Comparison of ENCODE assay signal across 17 cellular contexts in the genomic region with DNA sequence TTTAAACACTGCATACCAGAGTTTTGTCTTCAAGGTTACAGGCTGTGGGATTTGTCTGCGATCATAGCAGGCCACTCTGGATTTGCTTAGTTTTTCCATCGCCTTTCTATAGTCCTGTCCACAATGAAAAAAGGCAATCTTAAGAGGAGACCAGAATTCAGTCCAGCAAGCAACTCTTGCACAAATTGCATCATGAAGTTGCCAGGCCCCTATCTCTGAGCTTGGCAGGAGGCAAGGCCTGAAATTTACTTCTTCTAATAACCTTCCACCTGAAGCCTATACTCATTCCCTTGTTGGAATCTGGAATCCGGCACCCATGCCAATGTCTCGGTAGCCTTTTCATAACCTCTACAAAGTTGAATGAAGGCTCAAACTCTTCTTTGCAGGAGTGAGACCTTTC.
DNase-seq lines count a peak whose midpoint lies in the region; ATAC-seq, FAIRE-seq and TF ChIP-seq lines count a peak whose summit lies in the region.
"Had no signal": no experiment of that assay in that cellular context is flagged by ENCODE, and none has a peak within 500 bp of the region (broad histone marks: within the 10 kb centered on the region; RNA-seq: fewer than 3 reads in every experiment).

No MANE protein-coding gene starts in this region.

- peaks cover 23% of the 10 kb centered on the region for H3K4me1 Mint-ChIP-seq in chondrocyte (ENCODE audit: low read depth)
- H3K4me1 Mint-ChIP-seq: B cell had no signal

- H3K4me1 ChIP-seq in right lobe of liver (peaks cover 0 to 18% (median 5%) of the 10 kb centered on the region in 4 donors), HepG2 (ENCODE audit: insufficient read depth, low read length) (no peaks in the 10 kb centered on the region), psoas muscle (peaks cover 60% of the 10 kb centered on the region), pancreas (peaks cover 5 to 22% (median 18%) of the 10 kb centered on the region in 3 donors)
- H3K4me1 ChIP-seq: HAP-1 had no signal

- H3K9ac ChIP-seq in HepG2 (ENCODE audit: insufficient read depth, low read depth, low read length) = no peak overlapping the region

- no peak for TF ChIP-seq RAD21 in HepG2 (CRISPR knock-in tag; IDR thresholded peaks at IDR 0.05)

- TF ChIP-seq EP300 in HepG2 (IDR thresholded peaks at IDR 0.05; ENCODE audit: low read depth in 2 of 2, low read length in 2 of 2) (no peak), HepG2 (CRISPR knock-in tag; IDR thresholded peaks at IDR 0.05; ENCODE audit: borderline replicate concordance) (no peak)

- in situ Hi-C loops in HepG2 (cut with HindIII; ENCODE audit: extremely low pct_ligation_motif_present, low pct_unique_long_range_greater_than_20kb) = no loop called here

- no peaks in the 10 kb centered on the region for H3K27me3 Mint-ChIP-seq in chondrocyte (ENCODE audit: low read depth)

- H3K27ac Mint-ChIP-seq in chondrocyte (ENCODE audit: unreplicated experiment) = peak overlapping the region; percentile 9
- H3K27ac Mint-ChIP-seq: B cell; CD4-positive, alpha-beta T cell; HFFc6; IgD-negative memory B cell had no signal

- H3K36me3 ChIP-seq in right lobe of liver (no peaks in the 10 kb centered on the region), HepG2 (replicated peaks in 1 of 2; ENCODE audit: control insufficient read depth in 1 of 2, insufficient read depth in 2 of 2, low read length in 2 of 2) (no peaks in the 10 kb centered on the region), psoas muscle (ENCODE audit: insufficient read depth in 1 of 2, low read depth in 1 of 2) (no peaks in the 10 kb centered on the region), pancreas (no peaks in the 10 kb centered on the region)
- H3K36me3 ChIP-seq: HAP-1 had no signal

- H3K9me3 ChIP-seq in right lobe of liver (no peaks in the 10 kb centered on the region), HepG2 (ENCODE audit: low read length) (no peaks in the 10 kb centered on the region), psoas muscle (no peaks in the 10 kb centered on the region), pancreas (no peaks in the 10 kb centered on the region)
- H3K9me3 ChIP-seq: HAP-1 had no signal

- H2AFZ ChIP-seq in HepG2 (ENCODE audit: low read length) = no peak overlapping the region

- no peaks in the 10 kb centered on the region for H3K36me3 Mint-ChIP-seq in chondrocyte (ENCODE audit: low read depth)
- H3K36me3 Mint-ChIP-seq: IgD-negative memory B cell had no signal

- no peaks in the 10 kb centered on the region for H3K9me3 Mint-ChIP-seq in chondrocyte (ENCODE audit: low read depth)
- H3K9me3 Mint-ChIP-seq: CD4-positive, alpha-beta T cell; HFFc6; IgD-negative memory B cell had no signal

- no peaks in the 10 kb centered on the region for H3K79me2 ChIP-seq in HepG2 (ENCODE audit: insufficient read depth, low read length)

- POLR2A ChIA-PET in HepG2 (lab: Yijun Ruan, JAX) = no interaction called here

- H4K20me1 ChIP-seq in HepG2 (ENCODE audit: insufficient read depth, low read length) = no peaks in the 10 kb centered on the region

- no peak for DNase-seq in right lobe of liver
- no peak for DNase-seq in HepG2 (ENCODE audit: low spot score)
- DNase-seq in chondrocyte (ENCODE audit: low spot score) = no peak
- no peak for DNase-seq in psoas muscle
- DNase-seq in pancreas = no peak
- DNase-seq in NCI-H2029 treated with DMSO at 0.1 percent for 48 hours (lab: John Stamatoyannopoulos, UW) = no peak
- DNase-seq: ACHN; Calu3; CD4-positive, alpha-beta T cell; DMS 273 treated with DMSO at 0.1 percent for 48 hours; GOT3; HFFc6 had no signal

- BruUV-seq in HepG2 (replicated peaks; lab: Mats Ljungman, UMichigan) = no TSS peak

- H3K27ac ChIP-seq in right lobe of liver (no peak overlapping the region), HepG2 (ENCODE audit: extremely low read length, insufficient read depth, low read length) (no peak overlapping the region), psoas muscle (peak overlapping the region; percentile 68), pancreas (no peak overlapping the region)

- CTCF ChIA-PET in HepG2 (lab: Yijun Ruan, JAX; ENCODE audit: low intra/inter-chr PET ratio, low total read pairs) = no interaction called here

- H3K27me3 ChIP-seq in right lobe of liver (no peaks in the 10 kb centered on the region), HepG2 (ENCODE audit: control insufficient read depth in 1 of 2, insufficient read depth in 2 of 2, low read length in 2 of 2) (peaks cover 1 to 20% of the 10 kb centered on the region in 2 experiments; a peak in 3 of 5 replicates), psoas muscle (ENCODE audit: insufficient read depth in 3 of 3, low read length in 2 of 3) (no peaks in the 10 kb centered on the region), pancreas (no peaks in the 10 kb centered on the region)

- 51% methylated on average over 3 of the region's 4 CpGs for WGBS in right lobe of liver (ENCODE audit: insufficient coverage, low coverage, low lambda C conversion rate, missing lambda C conversion rate)
- WGBS in HepG2 (ENCODE audit: low lambda C conversion rate) = 50% methylated on average over 4 of the region's 4 CpGs
- 55 to 76% (median 70%) methylated on average over 4 of the region's 4 CpGs for WGBS in psoas muscle, 3 donors
- WGBS in pancreas, 2 donors = 47 to 52% methylated on average over 4 of the region's 4 CpGs

- FAIRE-seq in HepG2 (lab: Jason Lieb, UNC) = no peak
- FAIRE-seq in pancreas (lab: Jason Lieb, UNC) = no peak

- ATAC-seq in right lobe of liver (peak in 3 of 4 donors; percentile 9 to 63 (median 59)), HepG2 (no peak), psoas muscle (no peak), pancreas (no peak), GM21576 (IDR thresholded peaks at IDR 0.05; ENCODE audit: unreplicated experiment) (no peak), HG02610 (IDR thresholded peaks at IDR 0.05; ENCODE audit: unreplicated experiment) (no peak)

- TF ChIP-seq POLR2A in right lobe of liver (IDR thresholded peaks at IDR 0.05) = no peak
- TF ChIP-seq POLR2A in HepG2 (IDR thresholded peaks at IDR 0.05; ENCODE audit: insufficient read depth in 1 of 2, low read depth in 2 of 2, low read length in 2 of 2) = no peak

- H3K4me3 ChIP-seq in right lobe of liver (no peak overlapping the region), HepG2 (replicated peaks in 1 of 3; ENCODE audit: insufficient read depth in 1 of 3, low read depth in 2 of 3, low read length in 3 of 3) (no peak overlapping the region), psoas muscle (no peak overlapping the region), pancreas (no peak overlapping the region)
- H3K4me3 ChIP-seq: HAP-1 had no signal

- TF ChIP-seq CTCF in right lobe of liver (IDR thresholded peaks at IDR 0.05) (no peak), HepG2 (CRISPR knock-in tag; IDR thresholded peaks at IDR 0.05) (no peak), chondrocyte (IDR thresholded peaks at IDR 0.05) (no peak), psoas muscle (IDR thresholded peaks at IDR 0.05) (no peak), pancreas (IDR thresholded peaks at IDR 0.05) (no peak)

- no peak overlapping the region for H3K4me3 Mint-ChIP-seq in chondrocyte (ENCODE audit: unreplicated experiment)
- H3K4me3 Mint-ChIP-seq: B cell; CD4-positive, alpha-beta T cell; HFFc6; IgD-negative memory B cell had no signal

- no peak overlapping the region for H3K4me2 ChIP-seq in HepG2 (ENCODE audit: low read depth, low read length)

- intact Hi-C loops in right lobe of liver (cut with DNase I) (no loop called here), HepG2 (cut with micrococcal nuclease; ENCODE audit: unreplicated experiment) (no loop called here), psoas muscle (cut with DNase I) (loop anchor here in 1 of 2 donors (5.0 kb wide), 1 partner anchor 90 kb away; no protein-coding TSS in a partner anchor), pancreas (cut with DNase I) (no loop called here)

TF ChIP-seq in HepG2, 621 proteins besides CTCF, POLR2A, EP300 and RAD21:
- TF ChIP-seq ARNT2 (CRISPR knock-in tag; IDR thresholded peaks at IDR 0.05; ENCODE audit: low read depth) (no peak), ETS1 (CRISPR knock-in tag; IDR thresholded peaks at IDR 0.05) (no peak)
- TF ChIP-seq, protein P1, sequence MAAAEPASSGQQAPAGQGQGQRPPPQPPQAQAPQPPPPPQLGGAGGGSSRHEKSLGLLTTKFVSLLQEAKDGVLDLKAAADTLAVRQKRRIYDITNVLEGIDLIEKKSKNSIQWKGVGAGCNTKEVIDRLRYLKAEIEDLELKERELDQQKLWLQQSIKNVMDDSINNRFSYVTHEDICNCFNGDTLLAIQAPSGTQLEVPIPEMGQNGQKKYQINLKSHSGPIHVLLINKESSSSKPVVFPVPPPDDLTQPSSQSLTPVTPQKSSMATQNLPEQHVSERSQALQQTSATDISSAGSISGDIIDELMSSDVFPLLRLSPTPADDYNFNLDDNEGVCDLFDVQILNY (CRISPR knock-in tag; conservative IDR thresholded peaks at IDR 0.05) = no peak

Comparison
In these comparisons a context has a peak if more than half of its experiments do, and no peak if none do; other contexts are left out.
1. ATAC-seq: peak in right lobe of liver (3 of 4); none in HepG2 (single experiment), psoas muscle (0 of 4), pancreas (0 of 4), GM21576 (single experiment) and HG02610 (single experiment).